Comparison of ENCODE assay signal across 8 cellular contexts in the genomic region with DNA sequence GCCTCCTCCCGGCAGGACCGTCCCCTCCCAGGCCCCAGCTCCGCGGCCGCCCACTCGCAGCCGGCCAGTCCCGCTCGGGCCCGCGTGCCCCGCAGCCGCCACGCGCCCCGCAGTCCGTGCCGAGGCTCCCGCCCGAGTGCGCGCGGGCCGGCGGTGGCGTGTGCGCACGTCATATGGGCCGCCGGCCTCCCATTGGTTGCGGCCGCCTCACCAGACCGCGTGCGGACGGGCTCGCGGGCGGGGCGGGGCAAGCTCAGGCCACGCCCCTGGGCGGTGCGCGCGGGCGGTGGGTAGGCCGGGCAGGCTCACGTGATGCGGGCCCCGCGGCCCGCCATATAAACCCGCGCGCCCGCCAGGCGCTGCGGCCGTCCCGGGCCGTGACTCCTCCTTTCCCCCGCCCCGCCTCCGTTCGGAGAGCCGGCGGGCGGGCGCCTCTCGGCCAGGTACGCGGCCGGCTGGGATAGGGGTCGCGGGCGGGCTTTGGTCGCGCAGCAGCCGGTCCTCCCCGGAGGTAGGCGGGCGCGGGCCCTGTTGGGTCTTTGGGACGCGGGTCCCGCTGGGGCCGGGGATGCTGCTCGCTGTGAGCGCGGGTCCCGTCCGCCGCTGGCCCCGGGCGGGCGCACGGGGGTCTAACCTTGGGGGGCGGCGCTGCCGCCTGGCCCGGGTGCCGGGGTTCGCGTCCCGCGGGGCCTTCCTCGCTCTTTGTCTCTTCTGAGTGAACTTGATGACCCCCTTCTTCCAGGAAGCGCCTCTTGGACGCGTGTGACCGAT. TPM values are rescaled to one million over a fixed set of nuclear protein-coding genes. Genes with fewer than 3 reads are reported as not detected.
A peak's percentile ranks its signal among the peaks of the same experiment; 100 is the strongest.
DNase-seq lines count a peak whose midpoint lies in the region; ATAC-seq and TF ChIP-seq lines count a peak whose summit lies in the region.

TSS of gene INSIG1 (plus strand) at position 362 of the 771 bp plus-strand sequence. CDS start at position 770, 408 bp downstream.

- peak within 1 kb of the TSS; percentile 85 for H3K4me3 ChIP-seq in kidney epithelial cell (ENCODE audit: low read depth, low read length)

- no peaks in the 10 kb centered on the region for H3K36me3 ChIP-seq in kidney epithelial cell (ENCODE audit: control insufficient read depth, insufficient read depth, low read length)

- ATAC-seq in GM19023 (IDR thresholded peaks at IDR 0.05; ENCODE audit: unreplicated experiment), result peak; percentile 63
- ATAC-seq in HG03196 (IDR thresholded peaks at IDR 0.05; ENCODE audit: unreplicated experiment), result peak; percentile 55

- no peaks in the 10 kb centered on the region for H3K27me3 ChIP-seq in kidney epithelial cell (ENCODE audit: control insufficient read depth, insufficient read depth, low read length)

- TF ChIP-seq CTCF in AG09319 (IDR thresholded peaks at IDR 0.05; ENCODE audit: low read depth, low read length) (no peak), kidney epithelial cell (IDR thresholded peaks at IDR 0.05; ENCODE audit: insufficient read depth, low read length, poor library complexity, severe bottlenecking) (no peak)

- peak; percentile 87 for DNase-seq in AG09319 (ENCODE audit: extremely low read depth, low read depth)
- peak; percentile 95 for DNase-seq in NCI-H345 (lab: John Stamatoyannopoulos, UW)
- peak; percentile 94 for DNase-seq in activated CD4-positive, CD25-positive, alpha-beta regulatory T cell treated with anti-CD3 and anti-CD28 coated beads, Interleukin-2, amount 50 U/mL, for 72 hours
- DNase-seq in cerebellar cortex (ENCODE audit: low spot score), result peak; percentile 89
- peak; percentile 32 for DNase-seq in kidney epithelial cell (ENCODE audit: low read depth)
- peak; percentile 70 to 86 (median 84) for DNase-seq in stimulated activated CD4-positive, alpha-beta T cell treated with anti-CD3 and anti-CD28 coated beads, Interleukin-1b, Interleukin-23, amount 100 ng/mL, for 24 hours (ENCODE audit: low read depth in 4 of 4, low spot score in 1 of 4)

RNA-seq across cellular contexts. Expression of gene INSIG1, which starts in this region (rescaled TPM):
- 302 and 327 TPM in 2 replicates for total RNA-seq in kidney epithelial cell

Comparison
In these comparisons a context has a peak if more than half of its experiments do, and no peak if none do; other contexts are left out.
1. Peak in every context shown above with its lines: DNase-seq, ATAC-seq and H3K4me3 ChIP-seq.
2. DNase-seq: peak in every context shown above with its lines; median percentile 95 in NCI-H345; 94 in activated CD4-positive, CD25-positive, alpha-beta regulatory T cell treated with anti-CD3 and anti-CD28 coated beads, Interleukin-2, amount 50 U/mL, for 72 hours; 89 in cerebellar cortex; 87 in AG09319; 84 in stimulated activated CD4-positive, alpha-beta T cell treated with anti-CD3 and anti-CD28 coated beads, Interleukin-1b, Interleukin-23, amount 100 ng/mL, for 24 hours; 32 in kidney epithelial cell.